In the genomic region with DNA sequence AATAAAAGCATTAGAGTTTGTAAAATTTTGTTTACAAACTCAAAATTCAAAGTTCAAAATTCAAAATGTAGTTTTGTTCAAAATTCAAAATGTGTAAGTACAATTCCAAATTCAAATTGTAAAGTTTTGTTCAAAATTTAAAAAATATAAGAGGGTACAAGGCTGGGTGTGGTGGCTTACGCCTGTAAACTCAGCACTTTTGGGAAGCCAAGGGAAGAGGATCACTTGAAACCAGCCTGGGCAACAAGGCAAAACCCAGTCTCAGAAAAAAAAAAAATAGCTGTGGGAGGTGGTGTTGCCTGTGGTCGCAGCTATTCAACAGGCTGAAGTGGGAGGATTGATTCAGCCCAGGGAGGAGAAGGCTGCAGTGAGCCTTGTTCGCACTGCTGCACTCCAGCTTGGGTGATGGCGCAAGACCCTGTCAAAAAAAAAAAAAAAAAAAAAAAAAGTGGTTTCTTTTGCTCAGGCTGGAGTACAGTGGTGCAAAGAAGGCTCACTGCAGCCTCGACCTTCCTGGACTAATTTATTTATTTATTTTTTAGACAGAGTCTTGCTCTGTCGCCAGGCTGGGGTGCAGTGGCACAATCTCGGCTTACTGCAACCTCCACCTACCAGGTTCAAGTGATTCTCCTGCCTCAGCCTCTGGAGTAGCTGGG, we compare ENCODE assay signal across 9 cellular contexts. TPM values are rescaled to one million over a fixed set of nuclear protein-coding genes. Genes with fewer than 3 reads are reported as not detected.
A peak's percentile ranks its signal among the peaks of the same experiment; 100 is the strongest.
DNase-seq lines count a peak whose midpoint lies in the region; ATAC-seq lines count a peak whose summit lies in the region.
"Had no signal": no experiment of that assay in that cellular context is flagged by ENCODE, and none has a peak within 500 bp of the region (broad histone marks: within the 10 kb centered on the region; RNA-seq: fewer than 3 reads in every experiment).

No MANE protein-coding gene starts in this region.

- no peak for ATAC-seq in GM19397 (IDR thresholded peaks at IDR 0.05; ENCODE audit: unreplicated experiment)

- DNase-seq in H4 (ENCODE audit: low spot score) (peak; percentile 90), SIG-M5 (lab: John Stamatoyannopoulos, UW) (peak; percentile 57), myocyte (ENCODE audit: low read depth) (peak; percentile 43), NCI-H2196 treated with DMSO at 0.1 percent for 48 hours (lab: John Stamatoyannopoulos, UW; ENCODE audit: unreplicated experiment) (no peak), superior temporal gyrus (ENCODE audit: extremely low spot score) (no peak)
- DNase-seq: activated effector memory CD4-positive, alpha-beta T cell treated with Interleukin-2 at 50 U/mL for 16 hours; hippocampal formation; Peyer's patch had no signal

RNA-seq across cellular contexts. Expression of a gene that starts 5.4 kb away (rescaled TPM):
- total RNA-seq in H4 (2014; rRNA removed; shearing (Covaris generic)) = 0.62 and 0.70 TPM in 2 replicates
- 2.7 and 3.3 TPM in 2 replicates for total RNA-seq in myocyte
- 7.2 TPM for polyA plus RNA-seq in myocyte (2012)

RNA-seq across cellular contexts. Expression of a gene that starts 9.8 kb away (rescaled TPM):
- total RNA-seq in H4 (2014; rRNA removed; shearing (Covaris generic)) = 44.6 and 49.6 TPM in 2 replicates
- total RNA-seq in myocyte = 33.7 and 36.4 TPM in 2 replicates
- polyA plus RNA-seq in myocyte (2012) = 38.5 TPM

RNA-seq across cellular contexts. Expression of a gene that starts 20.2 kb away (rescaled TPM):
- 0.75 TPM in 1 of 2 replicates, not detected in the other for total RNA-seq in H4 (2014; rRNA removed; shearing (Covaris generic))
- 7.0 and 7.5 TPM in 2 replicates for total RNA-seq in myocyte
- 3.1 TPM for polyA plus RNA-seq in myocyte (2012)

RNA-seq across cellular contexts. Expression of a gene that starts 28.5 kb away (rescaled TPM):
- total RNA-seq in H4 (2014; rRNA removed; shearing (Covaris generic)) = not detected in 2 replicates
- total RNA-seq in myocyte = 0.11 and 0.16 TPM in 2 replicates
- 0.04 TPM for polyA plus RNA-seq in myocyte (2012)

RNA-seq across cellular contexts. Expression of a gene that starts 38.6 kb away (rescaled TPM):
- 1.5 and 4.3 TPM in 2 replicates for total RNA-seq in H4 (2014; rRNA removed; shearing (Covaris generic))
- 1.8 and 6.6 TPM in 2 replicates for total RNA-seq in myocyte
- 3.7 TPM for polyA plus RNA-seq in myocyte (2012)

Comparison
In these comparisons a context has a peak if more than half of its experiments do, and no peak if none do; other contexts are left out.
1. DNase-seq: peak in H4 (single experiment), SIG-M5 (single experiment) and myocyte (single experiment); none in NCI-H2196 treated with DMSO at 0.1 percent for 48 hours (single experiment) and superior temporal gyrus (single experiment).